19 cellular contexts compared by ENCODE assay signal in genomic region chr4:6972911-6973310, GRCh38.
DNase-seq lines count a peak whose midpoint lies in the region; ATAC-seq, FAIRE-seq and TF ChIP-seq lines count a peak whose summit lies in the region.
"Had no signal": no experiment of that assay in that cellular context is flagged by ENCODE, and none has a peak within 500 bp of the region (broad histone marks: within the 10 kb centered on the region; RNA-seq: fewer than 3 reads in every experiment).

No MANE protein-coding gene starts in this region.

- H3K27me3 ChIP-seq in BLaER1 treated with 17β-estradiol and CSF1 and Interleukin-3, amounts not matched to agents 10 nM and 100 nM: no peaks in the 10 kb centered on the region
- H3K27me3 ChIP-seq in NT2/D1 (ENCODE audit: insufficient read depth, insufficient read length): no peaks in the 10 kb centered on the region
- H3K27me3 ChIP-seq in naive thymus-derived CD4-positive, alpha-beta T cell (ENCODE audit: control insufficient read depth in 2 of 2, insufficient read depth in 2 of 2, low read length in 2 of 2): no peaks in the 10 kb centered on the region

- peaks cover 10 to 90% (median 86%) of the 10 kb centered on the region in 11 experiments for H4K20me1 ChIP-seq in BLaER1 treated with 17β-estradiol and CSF1 and Interleukin-3, amounts not matched to agents 10 nM and 100 nM

- H3K9me3 Mint-ChIP-seq in naive thymus-derived CD4-positive, alpha-beta T cell: no peaks in the 10 kb centered on the region
- H3K9me3 Mint-ChIP-seq in natural killer cell: no peaks in the 10 kb centered on the region
- H3K9me3 Mint-ChIP-seq: activated naive CD8-positive, alpha-beta T cell treated with anti-CD3 and anti-CD28 coated beads, Interleukin-2, amount 10 ng/mL, durations not matched to agents 7 days and 5 days had no signal

- CTCF ChIA-PET in naive thymus-derived CD4-positive, alpha-beta T cell (lab: Charles Lee): interaction anchor here (1.2 to 2.1 kb wide), 2 partner anchors 60 to 97 kb away, joined by 5 to 17 read pairs; partner anchors contain the start of gene GRPEL1

- H3K4me1 Mint-ChIP-seq in naive thymus-derived CD4-positive, alpha-beta T cell: peaks cover 10 to 32% (median 21%) of the 10 kb centered on the region in 7 donors
- peaks cover 31% of the 10 kb centered on the region in 2 donors for H3K4me1 Mint-ChIP-seq in natural killer cell

- TF ChIP-seq CTCF in fibroblast of villous mesenchyme (IDR thresholded peaks at IDR 0.05; ENCODE audit: insufficient read depth, low read depth, low read length): no peak
- no peak for TF ChIP-seq CTCF in natural killer cell (IDR thresholded peaks at IDR 0.05)

- H3K36me3 ChIP-seq in BLaER1 treated with 17β-estradiol and CSF1 and Interleukin-3, amounts not matched to agents 10 nM and 100 nM: peaks cover 59 to 86% (median 77%) of the 10 kb centered on the region in 11 experiments
- peaks cover 15% of the 10 kb centered on the region for H3K36me3 ChIP-seq in NT2/D1 (ENCODE audit: insufficient read depth, insufficient read length, low read length)
- H3K36me3 ChIP-seq in naive thymus-derived CD4-positive, alpha-beta T cell (ENCODE audit: control insufficient read depth in 2 of 3, insufficient read depth in 3 of 3, low read length in 3 of 3): peaks cover 0 to 21% (median 0%) of the 10 kb centered on the region in 3 experiments

- H3K27ac ChIP-seq in BLaER1 treated with 17β-estradiol and CSF1 and Interleukin-3, amounts not matched to agents 10 nM and 100 nM: peak overlapping the region in 5 of 11 experiments; percentile 6 to 55 (median 41); a peak in 5 of 22 replicates
- peak overlapping the region; percentile 35 for H3K27ac ChIP-seq in naive thymus-derived CD4-positive, alpha-beta T cell (ENCODE audit: low read depth, low read length)
- H3K27ac ChIP-seq: epithelial cell of prostate had no signal

- peaks cover 53 to 77% (median 72%) of the 10 kb centered on the region in 10 experiments for H3K4me1 ChIP-seq in BLaER1 treated with 17β-estradiol and CSF1 and Interleukin-3, amounts not matched to agents 10 nM and 100 nM
- H3K4me1 ChIP-seq in NT2/D1 (ENCODE audit: insufficient read depth, insufficient read length): peaks cover 20% of the 10 kb centered on the region
- peaks cover 0 to 9% of the 10 kb centered on the region in 2 donors for H3K4me1 ChIP-seq in naive thymus-derived CD4-positive, alpha-beta T cell (ENCODE audit: control insufficient read depth in 2 of 2, insufficient read depth in 2 of 2, low read length in 2 of 2)

- peak; percentile 93 for DNase-seq in NT2/D1 (ENCODE audit: low read depth, low spot score)
- DNase-seq in fibroblast of villous mesenchyme (ENCODE audit: low read depth): peak; percentile 32
- DNase-seq in naive thymus-derived CD4-positive, alpha-beta T cell: no peak
- DNase-seq in NCI-H1417 (lab: John Stamatoyannopoulos, UW): no peak
- no peak for DNase-seq in natural killer cell
- DNase-seq in HTR-8/SVneo (ENCODE audit: insufficient read length, low spot score): no peak
- DNase-seq: activated CD8-positive, alpha-beta memory T cell treated with anti-CD3 and anti-CD28 coated beads, Interleukin-2, amount 10 ng/mL, durations not matched to agents 7 days and 5 days; activated naive CD8-positive, alpha-beta T cell treated with anti-CD3 and anti-CD28 coated beads, Interleukin-2, amount 10 ng/mL, durations not matched to agents 7 days and 5 days; cerebellar nuclear complex; GOT3; NCI-H146; NCI-H510A; OCI-M1; stimulated activated naive CD4-positive, alpha-beta T cell had no signal

- H3K4me2 ChIP-seq in BLaER1 treated with 17β-estradiol and CSF1 and Interleukin-3, amounts not matched to agents 10 nM and 100 nM: peak overlapping the region in 7 of 11 experiments; percentile 63 to 87 (median 75); a peak in 13 of 22 replicates

- intact Hi-C loops in naive thymus-derived CD4-positive, alpha-beta T cell (cut with micrococcal nuclease): loop anchor here in 1 of 2 donors (5.0 kb wide), 1 partner anchor 256 kb away; the partner anchor contains the start of gene BLOC1S4
- intact Hi-C loops in natural killer cell (cut with micrococcal nuclease): no loop called here

- H3K4me3 ChIP-seq in BLaER1 treated with 17β-estradiol and CSF1 and Interleukin-3, amounts not matched to agents 10 nM and 100 nM: no peak overlapping the region
- no peak overlapping the region for H3K4me3 ChIP-seq in NT2/D1 (ENCODE audit: insufficient read length, low read depth)
- no peak overlapping the region for H3K4me3 ChIP-seq in fibroblast of villous mesenchyme (ENCODE audit: low read depth, low read length)
- H3K4me3 ChIP-seq in naive thymus-derived CD4-positive, alpha-beta T cell (ENCODE audit: low read length): no peak overlapping the region

- no peaks in the 10 kb centered on the region for H3K27me3 Mint-ChIP-seq in naive thymus-derived CD4-positive, alpha-beta T cell
- no peaks in the 10 kb centered on the region for H3K27me3 Mint-ChIP-seq in natural killer cell (ENCODE audit: low read depth in 2 of 2)
- H3K27me3 Mint-ChIP-seq: activated CD8-positive, alpha-beta memory T cell treated with anti-CD3 and anti-CD28 coated beads, Interleukin-2, amount 10 ng/mL, durations not matched to agents 7 days and 5 days; activated naive CD8-positive, alpha-beta T cell treated with anti-CD3 and anti-CD28 coated beads, Interleukin-2, amount 10 ng/mL, durations not matched to agents 7 days and 5 days had no signal

- peaks cover 0 to 18% (median 4%) of the 10 kb centered on the region in 5 donors for H3K36me3 Mint-ChIP-seq in naive thymus-derived CD4-positive, alpha-beta T cell
- no peaks in the 10 kb centered on the region for H3K36me3 Mint-ChIP-seq in natural killer cell

- peak overlapping the region in 7 of 9 donors; percentile 26 to 81 (median 38) for H3K27ac Mint-ChIP-seq in naive thymus-derived CD4-positive, alpha-beta T cell
- peak overlapping the region in 1 of 2 donors; percentile 3 for H3K27ac Mint-ChIP-seq in natural killer cell
- H3K27ac Mint-ChIP-seq: activated CD8-positive, alpha-beta memory T cell treated with anti-CD3 and anti-CD28 coated beads, Interleukin-2, amount 10 ng/mL, durations not matched to agents 7 days and 5 days; activated naive CD8-positive, alpha-beta T cell treated with anti-CD3 and anti-CD28 coated beads, Interleukin-2, amount 10 ng/mL, durations not matched to agents 7 days and 5 days had no signal

- POLR2A ChIA-PET in naive thymus-derived CD4-positive, alpha-beta T cell (lab: Charles Lee): interaction anchor here (0.6 to 1.9 kb wide), 3 partner anchors 60 to 255 kb away, joined by 3 to 9 read pairs (median 4); partner anchors contain the start of gene TBC1D14

- FAIRE-seq in HTR-8/SVneo (lab: Jason Lieb, UNC): no peak
- FAIRE-seq: D721Med had no signal

- H3K9ac ChIP-seq in BLaER1 treated with 17β-estradiol and CSF1 and Interleukin-3, amounts not matched to agents 10 nM and 100 nM: peak overlapping the region in 6 of 11 experiments; percentile 0 to 34 (median 7); a peak in 2 of 22 replicates
- peak overlapping the region; percentile 65 for H3K9ac ChIP-seq in NT2/D1 (ENCODE audit: insufficient read length, low read depth)

- no peak for ATAC-seq in naive thymus-derived CD4-positive, alpha-beta T cell
- no peak for ATAC-seq in natural killer cell
- no peak for ATAC-seq in GM21423 (IDR thresholded peaks at IDR 0.05; ENCODE audit: unreplicated experiment)
- ATAC-seq: activated CD8-positive, alpha-beta memory T cell treated with anti-CD3 and anti-CD28 coated beads, Interleukin-2, amount 10 ng/mL, durations not matched to agents 7 days and 5 days had no signal

- peaks cover 0 to 4% (median 0%) of the 10 kb centered on the region in 11 experiments; a peak in 4 of 22 replicates for H3K9me3 ChIP-seq in BLaER1 treated with 17β-estradiol and CSF1 and Interleukin-3, amounts not matched to agents 10 nM and 100 nM (replicated peaks in 1 of 11)
- H3K9me3 ChIP-seq in NT2/D1 (ENCODE audit: insufficient read depth, low read length): peaks cover 11% of the 10 kb centered on the region; the same call in 1 of the 2 replicates
- no peaks in the 10 kb centered on the region for H3K9me3 ChIP-seq in naive thymus-derived CD4-positive, alpha-beta T cell (ENCODE audit: control insufficient read depth in 2 of 3, low read length in 3 of 3)

- no peak overlapping the region for H3K4me3 Mint-ChIP-seq in naive thymus-derived CD4-positive, alpha-beta T cell
- H3K4me3 Mint-ChIP-seq in natural killer cell: no peak overlapping the region
- H3K4me3 Mint-ChIP-seq: activated CD8-positive, alpha-beta memory T cell treated with anti-CD3 and anti-CD28 coated beads, Interleukin-2, amount 10 ng/mL, durations not matched to agents 7 days and 5 days; activated naive CD8-positive, alpha-beta T cell treated with anti-CD3 and anti-CD28 coated beads, Interleukin-2, amount 10 ng/mL, durations not matched to agents 7 days and 5 days; neural crest cell had no signal

Comparison
In these comparisons a context has a peak if more than half of its experiments do, and no peak if none do; other contexts are left out.
1. DNase-seq: peak in NT2/D1 (single experiment) and fibroblast of villous mesenchyme (single experiment); none in naive thymus-derived CD4-positive, alpha-beta T cell (0 of 9), NCI-H1417 (0 of 3), natural killer cell (single experiment) and HTR-8/SVneo (single experiment).